In the genomic region with DNA sequence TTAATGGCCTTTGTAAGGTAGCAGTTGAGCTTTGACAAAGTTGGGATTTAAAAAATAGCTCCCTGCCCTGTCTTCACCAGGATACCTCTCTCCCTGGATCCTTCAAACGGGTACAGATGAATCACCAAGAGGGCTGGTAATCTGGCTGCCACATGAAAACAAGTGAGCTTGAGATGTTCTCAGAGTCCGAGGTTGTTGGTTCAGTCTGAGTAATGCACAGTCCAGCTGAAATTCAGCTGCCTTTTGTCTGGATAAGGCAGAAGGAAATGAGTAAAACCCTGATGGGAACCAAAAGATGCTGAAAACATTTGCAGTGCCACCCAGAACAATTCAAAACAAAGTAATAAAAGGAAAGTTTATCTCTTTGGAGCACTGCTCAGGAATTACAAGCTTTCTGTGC, we compare ENCODE assay signal across 10 cellular contexts.
DNase-seq lines count a peak whose midpoint lies in the region; TF ChIP-seq lines count a peak whose summit lies in the region.
"Had no signal": no experiment of that assay in that cellular context is flagged by ENCODE, and none has a peak within 500 bp of the region (broad histone marks: within the 10 kb centered on the region; RNA-seq: fewer than 3 reads in every experiment).

No MANE protein-coding gene starts in this region.

- H3K9me3 ChIP-seq in mammary epithelial cell (replicated peaks; ENCODE audit: insufficient read depth, low read length), result no peaks in the 10 kb centered on the region
- no peaks in the 10 kb centered on the region for H3K9me3 ChIP-seq in tibial artery

- no peak overlapping the region for H3K4me3 ChIP-seq in mammary epithelial cell (replicated peaks in 1 of 3; ENCODE audit: insufficient read depth in 1 of 3, low read depth in 2 of 3, low read length in 3 of 3)
- peak overlapping the region; percentile 22 to 26 for H3K4me3 ChIP-seq in tibial artery

- CTCF ChIA-PET in mammary epithelial cell (lab: Charles Lee; ENCODE audit: low non-redundant PET), result no interaction called here

- no peaks in the 10 kb centered on the region for H4K20me1 ChIP-seq in mammary epithelial cell (ENCODE audit: insufficient read depth, low read length)

- H3K27ac ChIP-seq in mammary epithelial cell (ENCODE audit: insufficient read depth, low read depth, low read length), result peak overlapping the region; percentile 31
- peak overlapping the region; percentile 72 to 84 for H3K27ac ChIP-seq in tibial artery

- DNase-seq in HK-2 (ENCODE audit: unreplicated experiment), result peak; percentile 22
- peak; percentile 93 for DNase-seq in mammary epithelial cell
- peak; percentile 92 for DNase-seq in kidney tubule cell (ENCODE audit: low spot score)
- DNase-seq in tibial artery, result peak in 1 of 2 donors; percentile 45
- no peak for DNase-seq in Ammon's horn (ENCODE audit: low spot score)
- no peak for DNase-seq in T-helper 2 cell
- DNase-seq in COLO668 (lab: John Stamatoyannopoulos, UW; ENCODE audit: unreplicated experiment), result no peak
- DNase-seq in HuH-7.5 (ENCODE audit: low spot score), result no peak
- DNase-seq: activated naive CD8-positive, alpha-beta T cell treated with anti-CD3 and anti-CD28 coated beads, Interleukin-2, amount 10 ng/mL, durations not matched to agents 7 days and 5 days; NCI-H1105 treated with DMSO at 0.1 percent for 48 hours had no signal

- peak overlapping the region; percentile 19 for H2AFZ ChIP-seq in mammary epithelial cell (ENCODE audit: low read depth, low read length)

- WGBS in mammary epithelial cell (ENCODE audit: low coverage, missing lambda C conversion rate), result 0% methylated on average over 2 of the region's 2 CpGs

- H3K36me3 ChIP-seq in mammary epithelial cell (ENCODE audit: insufficient read depth, low read length), result no peaks in the 10 kb centered on the region
- H3K36me3 ChIP-seq in tibial artery, result no peaks in the 10 kb centered on the region

- TF ChIP-seq CTCF in mammary epithelial cell (conservative IDR thresholded peaks at IDR 0.05 in 1 of 2, IDR thresholded peaks at IDR 0.05 in 1 of 2; ENCODE audit: extremely low read depth in 1 of 2, insufficient read depth in 1 of 2, low read depth in 1 of 2, low read length in 2 of 2) (no peak), tibial artery (IDR thresholded peaks at IDR 0.05) (no peak)

- intact Hi-C loops in mammary epithelial cell (cut with micrococcal nuclease) (no loop called here), tibial artery (cut with DNase I; ENCODE audit: low total_unique reads) (loop anchor here (10.0 kb wide), 1 partner anchor 87 kb away; a partner anchor contains a TSS)

- peak overlapping the region; percentile 32 for H3K4me2 ChIP-seq in mammary epithelial cell (ENCODE audit: insufficient read depth, low read depth, low read length)

- peaks cover 17% of the 10 kb centered on the region for H3K4me1 ChIP-seq in mammary epithelial cell (ENCODE audit: insufficient read depth, low read length)
- peaks cover 0 to 56% (median 8%) of the 10 kb centered on the region in 4 donors for H3K4me1 ChIP-seq in tibial artery

- in situ Hi-C loops in mammary epithelial cell (cut with MboI; ENCODE audit: low sequenced_read_pairs in 2 of 2), result no loop called here

- no peak overlapping the region for H3K9ac ChIP-seq in mammary epithelial cell (ENCODE audit: insufficient read depth, low read length)

- H3K79me2 ChIP-seq in mammary epithelial cell (ENCODE audit: insufficient read depth, low read length), result no peaks in the 10 kb centered on the region

- dilution Hi-C loops in mammary epithelial cell (cut with HindIII; ENCODE audit: low sequenced_read_pairs), result no loop called here

- no TSS peak for BruUV-seq in mammary epithelial cell (replicated peaks; lab: Mats Ljungman, UMichigan)

- H3K27me3 ChIP-seq in mammary epithelial cell (ENCODE audit: insufficient read depth, low read length) (no peaks in the 10 kb centered on the region), tibial artery (no peaks in the 10 kb centered on the region)

Comparison
In these comparisons a context has a peak if more than half of its experiments do, and no peak if none do; other contexts are left out.
1. DNase-seq: peak in HK-2 (single experiment), mammary epithelial cell (single experiment) and kidney tubule cell (single experiment); none in Ammon's horn (single experiment), T-helper 2 cell (0 of 5), COLO668 (single experiment) and HuH-7.5 (single experiment).
2. H3K4me3 ChIP-seq: peak in tibial artery (2 of 2); none in mammary epithelial cell (0 of 3).